In genomic region chr10:78937388-78937787, GRCh38 we compare ENCODE assay signal across 19 cellular contexts.
A peak's percentile ranks its signal among the peaks of the same experiment; 100 is the strongest.
DNase-seq lines count a peak whose midpoint lies in the region; ATAC-seq and TF ChIP-seq lines count a peak whose summit lies in the region.
"Had no signal": no experiment of that assay in that cellular context is flagged by ENCODE, and none has a peak within 500 bp of the region (broad histone marks: within the 10 kb centered on the region; RNA-seq: fewer than 3 reads in every experiment).

No MANE protein-coding gene starts in this region.

- H3K27me3 Mint-ChIP-seq in endothelial cell (ENCODE audit: unreplicated experiment): peaks cover 6% of the 10 kb centered on the region
- no peaks in the 10 kb centered on the region for H3K27me3 Mint-ChIP-seq in activated CD4-positive, alpha-beta T cell treated with anti-CD3 and anti-CD28 coated beads for 36 hours
- H3K27me3 Mint-ChIP-seq: activated naive CD4-positive, alpha-beta T cell treated with anti-CD3 and anti-CD28 coated beads, Interleukin-2, amount 50 U/mL, for 24 hours had no signal

- peak overlapping the region; percentile 53 for H3K56ac ChIP-seq in mesendoderm (ENCODE audit: low read length)

- H3K18ac ChIP-seq in mesendoderm (ENCODE audit: low read length): no peak overlapping the region

- H3K4me3 ChIP-seq in mesendoderm (ENCODE audit: low read length) (no peak overlapping the region), urinary bladder (ENCODE audit: low read depth, low read length) (no peak overlapping the region)
- H3K4me3 ChIP-seq: coronary artery, gastrocnemius medialis, Peyer's patch, thoracic aorta had no signal

- intact Hi-C loops in activated CD4-positive, alpha-beta T cell treated with anti-CD3 and anti-CD28 coated beads for 36 hours (cut with DNase I, micrococcal nuclease): loop anchor here in 1 of 2 experiments (2.0 kb wide), 1 partner anchor 259 kb away; no protein-coding TSS in a partner anchor

- H2BK15ac ChIP-seq in mesendoderm (replicated peaks; ENCODE audit: low read depth): no peak overlapping the region

- no peak overlapping the region for H3K23ac ChIP-seq in mesendoderm (ENCODE audit: low read length)

- no peak overlapping the region for H4K8ac ChIP-seq in mesendoderm (ENCODE audit: low read depth, low read length)

- H3K27ac Mint-ChIP-seq in endothelial cell (ENCODE audit: unreplicated experiment): peak overlapping the region; percentile 85
- H3K27ac Mint-ChIP-seq in activated CD4-positive, alpha-beta T cell treated with anti-CD3 and anti-CD28 coated beads for 36 hours: no peak overlapping the region
- H3K27ac Mint-ChIP-seq: activated naive CD4-positive, alpha-beta T cell treated with anti-CD3 and anti-CD28 coated beads, Interleukin-2, amount 50 U/mL, for 24 hours had no signal

- ATAC-seq in HG03521 (IDR thresholded peaks at IDR 0.05; ENCODE audit: unreplicated experiment) (no peak), HG02678 (IDR thresholded peaks at IDR 0.05; ENCODE audit: unreplicated experiment) (no peak)
- ATAC-seq in activated CD4-positive, alpha-beta T cell treated with anti-CD3 and anti-CD28 coated beads for 36 hours: no peak
- ATAC-seq: left colon had no signal

- no peak overlapping the region for H3K9ac ChIP-seq in mesendoderm (ENCODE audit: low read length)

- no peak overlapping the region for H2AK5ac ChIP-seq in mesendoderm (ENCODE audit: low read length)

- CTCF ChIA-PET in activated CD4-positive, alpha-beta T cell treated with anti-CD3 and anti-CD28 coated beads for 36 hours (lab: Charles Lee): no interaction called here

- no peaks in the 10 kb centered on the region for H3K36me3 Mint-ChIP-seq in endothelial cell (ENCODE audit: low read depth, unreplicated experiment)
- no peaks in the 10 kb centered on the region for H3K36me3 Mint-ChIP-seq in activated CD4-positive, alpha-beta T cell treated with anti-CD3 and anti-CD28 coated beads for 36 hours (ENCODE audit: low read depth)
- H3K36me3 Mint-ChIP-seq: activated naive CD4-positive, alpha-beta T cell treated with anti-CD3 and anti-CD28 coated beads, Interleukin-2, amount 50 U/mL, for 24 hours had no signal

- DNase-seq in NOMO-1 treated with DMSO at 0.1 percent for 48 hours (lab: John Stamatoyannopoulos, UW; ENCODE audit: unreplicated experiment) (peak; percentile 22), NOMO-1 treated with dmso at 0.1 percent for 144 hours (lab: John Stamatoyannopoulos, UW; ENCODE audit: unreplicated experiment) (no peak), endothelial cell (ENCODE audit: low spot score) (no peak), mesendoderm (no peak)
- no peak for DNase-seq in activated CD4-positive, alpha-beta T cell treated with anti-CD3 and anti-CD28 coated beads for 36 hours
- DNase-seq: activated CD4-positive, CD25-positive, alpha-beta regulatory T cell; Caco-2; gastrocnemius medialis; left colon; NCI-H1694; NCI-H774; Peyer's patch had no signal

- POLR2A ChIA-PET in activated CD4-positive, alpha-beta T cell treated with anti-CD3 and anti-CD28 coated beads for 36 hours (lab: Charles Lee): no interaction called here

- H3K9me3 Mint-ChIP-seq in endothelial cell (ENCODE audit: unreplicated experiment): no peaks in the 10 kb centered on the region
- no peaks in the 10 kb centered on the region for H3K9me3 Mint-ChIP-seq in activated CD4-positive, alpha-beta T cell treated with anti-CD3 and anti-CD28 coated beads for 36 hours (ENCODE audit: low read depth)
- H3K9me3 Mint-ChIP-seq: activated naive CD4-positive, alpha-beta T cell treated with anti-CD3 and anti-CD28 coated beads, Interleukin-2, amount 50 U/mL, for 24 hours; neural crest cell had no signal

- no peaks in the 10 kb centered on the region for H3K27me3 ChIP-seq in mesendoderm (ENCODE audit: insufficient read depth, low read length, poor library complexity)
- H3K27me3 ChIP-seq: gastrocnemius medialis, Peyer's patch had no signal

- no peaks in the 10 kb centered on the region for H3K79me2 ChIP-seq in mesendoderm (ENCODE audit: control insufficient read depth, insufficient read depth, low read length)

- no CpG with 5 or more reads among the region's 5 CpGs for WGBS in mesendoderm (ENCODE audit: extremely low coverage, insufficient coverage, low lambda C conversion rate)
- 81% methylated on average over 5 of the region's 5 CpGs for WGBS in urinary bladder

- H3K4ac ChIP-seq in mesendoderm (ENCODE audit: low read depth, low read length): no peak overlapping the region

- H3K79me1 ChIP-seq in mesendoderm (ENCODE audit: low read length): no peaks in the 10 kb centered on the region

- H2BK5ac ChIP-seq in mesendoderm (ENCODE audit: low read length): no peak overlapping the region

- H3K27ac ChIP-seq in mesendoderm (ENCODE audit: low read depth, low read length) (no peak overlapping the region), urinary bladder (ENCODE audit: low read depth) (peak overlapping the region; percentile 79)
- H3K27ac ChIP-seq: coronary artery, thoracic aorta had no signal

- H3K4me2 ChIP-seq in mesendoderm (ENCODE audit: low read length): no peak overlapping the region

- no peaks in the 10 kb centered on the region for H3K4me1 Mint-ChIP-seq in endothelial cell (ENCODE audit: unreplicated experiment)
- H3K4me1 Mint-ChIP-seq in activated CD4-positive, alpha-beta T cell treated with anti-CD3 and anti-CD28 coated beads for 36 hours: peaks cover 2% of the 10 kb centered on the region
- H3K4me1 Mint-ChIP-seq: activated naive CD4-positive, alpha-beta T cell treated with anti-CD3 and anti-CD28 coated beads, Interleukin-2, amount 50 U/mL, for 24 hours had no signal

- no peak for TF ChIP-seq CTCF in endothelial cell (IDR thresholded peaks at IDR 0.05; ENCODE audit: unreplicated experiment)

- no peaks in the 10 kb centered on the region for H3K36me3 ChIP-seq in mesendoderm (ENCODE audit: control insufficient read depth, insufficient read depth, low read length)
- no peaks in the 10 kb centered on the region for H3K36me3 ChIP-seq in urinary bladder (ENCODE audit: insufficient read depth)
- H3K36me3 ChIP-seq: gastrocnemius medialis, Peyer's patch, thoracic aorta had no signal

- no peak overlapping the region for H3K4me3 Mint-ChIP-seq in endothelial cell (ENCODE audit: unreplicated experiment)
- H3K4me3 Mint-ChIP-seq in activated CD4-positive, alpha-beta T cell treated with anti-CD3 and anti-CD28 coated beads for 36 hours: no peak overlapping the region
- H3K4me3 Mint-ChIP-seq: activated naive CD4-positive, alpha-beta T cell treated with anti-CD3 and anti-CD28 coated beads, Interleukin-2, amount 50 U/mL, for 24 hours; neural crest cell had no signal

- H2BK120ac ChIP-seq in mesendoderm (ENCODE audit: low read depth, low read length): no peak overlapping the region

- H4K5ac ChIP-seq in mesendoderm (ENCODE audit: low read length): no peak overlapping the region

- H3K4me1 ChIP-seq in mesendoderm (ENCODE audit: control insufficient read depth, low read depth, low read length) (peaks cover 4% of the 10 kb centered on the region), urinary bladder (ENCODE audit: insufficient read depth) (no peaks in the 10 kb centered on the region)
- H3K4me1 ChIP-seq: Caco-2 had no signal
